ENCODE assay signal across 27 cellular contexts in genomic region chr1:230778916-230779590, GRCh38. TPM values are rescaled to one million over a fixed set of nuclear protein-coding genes. Genes with fewer than 3 reads are reported as not detected.
A peak's percentile ranks its signal among the peaks of the same experiment; 100 is the strongest.
DNase-seq lines count a peak whose midpoint lies in the region; ATAC-seq, FAIRE-seq and TF ChIP-seq lines count a peak whose summit lies in the region.
"Had no signal": no experiment of that assay in that cellular context is flagged by ENCODE, and none has a peak within 500 bp of the region (broad histone marks: within the 10 kb centered on the region; RNA-seq: fewer than 3 reads in every experiment).

No MANE protein-coding gene starts in this region.

- H3K79me1 ChIP-seq in H1 (ENCODE audit: low read depth, low read length) (no peaks in the 10 kb centered on the region), mesendoderm (ENCODE audit: low read length) (no peaks in the 10 kb centered on the region)

- H3K4me3 ChIP-seq in HCT116 (replicated peaks in 1 of 2; ENCODE audit: low read depth in 1 of 2, low read length in 2 of 2) = no peak overlapping the region
- H3K4me3 ChIP-seq in H1 (ENCODE audit: extremely low read depth in 1 of 4, insufficient read depth in 2 of 4, low read depth in 3 of 4, low read length in 4 of 4) = no peak overlapping the region
- no peak overlapping the region for H3K4me3 ChIP-seq in mesendoderm (ENCODE audit: low read length)
- H3K4me3 ChIP-seq in A673 (ENCODE audit: low read depth, low read length, poor library complexity, severe bottlenecking) = no peak overlapping the region
- H3K4me3 ChIP-seq: coronary artery, esophagus squamous epithelium, lung, prostate gland, transverse colon had no signal

- BruUV-seq in HCT116 (replicated peaks; lab: Mats Ljungman, UMichigan) (no TSS peak), A673 (replicated peaks; lab: Mats Ljungman, UMichigan) (no TSS peak)

- no peaks in the 10 kb centered on the region for H4K20me1 ChIP-seq in HCT116 (ENCODE audit: insufficient read depth)
- H4K20me1 ChIP-seq in H1 (replicated peaks in 1 of 2; ENCODE audit: control insufficient read depth in 1 of 2, insufficient read depth in 2 of 2, low read length in 2 of 2) = no peaks in the 10 kb centered on the region

- H4K8ac ChIP-seq in H1 (ENCODE audit: extremely low read depth, insufficient read depth, low read length) (no peak overlapping the region), mesendoderm (ENCODE audit: low read depth, low read length) (no peak overlapping the region)

- no peak overlapping the region for H3K27ac Mint-ChIP-seq in activated CD4-positive, alpha-beta T cell treated with anti-CD3 and anti-CD28 coated beads, Interleukin-2, amount 10 ng/mL, durations not matched to agents 7 days and 5 days
- H3K27ac Mint-ChIP-seq: CD4-positive, CD25-positive, alpha-beta regulatory T cell had no signal

- H4K5ac ChIP-seq in H1 (ENCODE audit: insufficient read length, low read depth, low read length) (no peak overlapping the region), mesendoderm (ENCODE audit: low read length) (no peak overlapping the region)

- no peak overlapping the region for H3K4ac ChIP-seq in H1 (replicated peaks; ENCODE audit: insufficient read length, low read depth, low read length)
- no peak overlapping the region for H3K4ac ChIP-seq in mesendoderm (ENCODE audit: low read depth, low read length)

- TF ChIP-seq POLR2A in HCT116 (IDR thresholded peaks at IDR 0.05; ENCODE audit: borderline replicate concordance, extremely low read depth, insufficient read depth, insufficient read length) (no peak), H1 (IDR thresholded peaks at IDR 0.05; ENCODE audit: control extremely low read depth in 1 of 2, low read depth in 2 of 2, low read length in 2 of 2) (no peak)

- no peak overlapping the region for H3K9ac ChIP-seq in HCT116 (ENCODE audit: low read length)
- H3K9ac ChIP-seq in H1 (replicated peaks in 1 of 4; ENCODE audit: extremely low read depth in 1 of 4, low read depth in 3 of 4, low read length in 3 of 4) = no peak overlapping the region
- H3K9ac ChIP-seq in mesendoderm (ENCODE audit: low read length) = no peak overlapping the region

- intact Hi-C loops in HCT116 (cut with micrococcal nuclease) = no loop called here
- intact Hi-C loops in A673 (cut with micrococcal nuclease; ENCODE audit: unreplicated experiment) = no loop called here
- intact Hi-C loops in left cardiac atrium (cut with DNase I) = no loop called here

- no peak overlapping the region for H3K14ac ChIP-seq in H1 (ENCODE audit: insufficient read length)

- TF ChIP-seq EP300 in H1 (IDR thresholded peaks at IDR 0.05; ENCODE audit: borderline replicate concordance in 1 of 2, low read depth in 2 of 2, low read length in 2 of 2) = no peak

- no peaks in the 10 kb centered on the region for H3K36me3 Mint-ChIP-seq in activated CD4-positive, alpha-beta T cell treated with anti-CD3 and anti-CD28 coated beads, Interleukin-2, amount 10 ng/mL, durations not matched to agents 7 days and 5 days (ENCODE audit: low read depth)
- H3K36me3 Mint-ChIP-seq: CD4-positive, CD25-positive, alpha-beta regulatory T cell had no signal

- 0 out of 2 replicates have a peak overlapping the region, but pooled peaks have one; percentile 55 for H2BK5ac ChIP-seq in H1 (ENCODE audit: low read depth, low read length)
- H2BK5ac ChIP-seq in mesendoderm (ENCODE audit: low read length) = no peak overlapping the region

- no peaks in the 10 kb centered on the region for H3K9me3 Mint-ChIP-seq in activated CD4-positive, alpha-beta T cell treated with anti-CD3 and anti-CD28 coated beads, Interleukin-2, amount 10 ng/mL, durations not matched to agents 7 days and 5 days

- H3K27ac ChIP-seq in HCT116 (ENCODE audit: low read depth, low read length) = no peak overlapping the region
- no peak overlapping the region for H3K27ac ChIP-seq in H1 (ENCODE audit: low read depth, low read length)
- no peak overlapping the region for H3K27ac ChIP-seq in mesendoderm (ENCODE audit: low read depth, low read length)
- no peak overlapping the region for H3K27ac ChIP-seq in A673 (ENCODE audit: low read depth, low read length, poor library complexity, severe bottlenecking)
- H3K27ac ChIP-seq: brain microvascular endothelial cell, coronary artery, esophagus squamous epithelium, neutrophil, prostate gland, transverse colon had no signal

- H3K4me3 Mint-ChIP-seq in activated CD4-positive, alpha-beta T cell treated with anti-CD3 and anti-CD28 coated beads, Interleukin-2, amount 10 ng/mL, durations not matched to agents 7 days and 5 days = no peak overlapping the region
- H3K4me3 Mint-ChIP-seq: CD4-positive, CD25-positive, alpha-beta regulatory T cell had no signal

- H3K56ac ChIP-seq in H1 (replicated peaks; ENCODE audit: insufficient read length, low read depth, low read length) (no peak overlapping the region), mesendoderm (ENCODE audit: low read length) (no peak overlapping the region)

- RAD21 ChIA-PET in HCT116 (lab: Charles Lee; ENCODE audit: low non-redundant PET in 1 of 2, low total read pairs in 2 of 2, uncharacterized antibody in 2 of 2, unreplicated experiment in 2 of 2) = no interaction called here

- no peak overlapping the region for H2BK120ac ChIP-seq in H1 (replicated peaks; ENCODE audit: low read depth, low read length)
- no peak overlapping the region for H2BK120ac ChIP-seq in mesendoderm (ENCODE audit: low read depth, low read length)

- H4K91ac ChIP-seq in H1 (replicated peaks; ENCODE audit: insufficient read length, low read length) = no peak overlapping the region

- ATAC-seq in HCT116 = no peak
- ATAC-seq in left cardiac atrium = no peak

- no peaks in the 10 kb centered on the region for H3K23me2 ChIP-seq in H1 (ENCODE audit: low read depth, low read length)

- TF ChIP-seq CTCF in HCT116 (IDR thresholded peaks at IDR 0.05 in 2 of 3, conservative IDR thresholded peaks at IDR 0.05 in 1 of 3; ENCODE audit: borderline replicate concordance in 1 of 3, insufficient read depth in 1 of 3, low read depth in 2 of 3, low read length in 2 of 3) = no peak
- no peak for TF ChIP-seq CTCF in H1 (IDR thresholded peaks at IDR 0.05; ENCODE audit: control extremely low read depth in 1 of 3, insufficient read depth in 1 of 3, low read depth in 1 of 3, low read length in 3 of 3)
- no peak for TF ChIP-seq CTCF in A673 (conservative IDR thresholded peaks at IDR 0.05; ENCODE audit: low read depth, low read length)

- H3K4me2 ChIP-seq in HCT116 (ENCODE audit: low read length) (no peak overlapping the region), H1 (ENCODE audit: insufficient read depth in 1 of 2, low read depth in 2 of 2, low read length in 2 of 2) (no peak overlapping the region), mesendoderm (ENCODE audit: low read length) (no peak overlapping the region)

- peaks cover 0 to 5% of the 10 kb centered on the region in 2 experiments; a peak in 1 of 4 replicates for H3K4me1 ChIP-seq in HCT116 (ENCODE audit: control insufficient read depth in 1 of 2, insufficient read depth in 2 of 2, low read length in 2 of 2)
- peaks cover 0 to 4% (median 0%) of the 10 kb centered on the region in 4 experiments; a peak in 2 of 7 replicates for H3K4me1 ChIP-seq in H1 (replicated peaks in 1 of 4; ENCODE audit: control insufficient read depth in 3 of 4, insufficient read depth in 4 of 4, low read length in 3 of 4)
- H3K4me1 ChIP-seq in mesendoderm (ENCODE audit: control insufficient read depth, low read depth, low read length) = no peaks in the 10 kb centered on the region
- H3K4me1 ChIP-seq in A673 (ENCODE audit: insufficient read depth, low read length, poor library complexity, severe bottlenecking) = no peaks in the 10 kb centered on the region
- H3K4me1 ChIP-seq: esophagus squamous epithelium, prostate gland, transverse colon had no signal

- TF ChIP-seq RAD21 in HCT116 (IDR thresholded peaks at IDR 0.05; ENCODE audit: low read depth) (no peak), H1 (IDR thresholded peaks at IDR 0.05 in 1 of 2, conservative IDR thresholded peaks at IDR 0.05 in 1 of 2; ENCODE audit: low read depth in 2 of 2, low read length in 2 of 2) (no peak)

- H2BK15ac ChIP-seq in H1 (ENCODE audit: low read length) (no peak overlapping the region), mesendoderm (replicated peaks; ENCODE audit: low read depth) (no peak overlapping the region)

- no peak overlapping the region; the same call in 1 of the 2 replicates for H2BK20ac ChIP-seq in H1 (ENCODE audit: low read length)

- H3K9me2 ChIP-seq in HCT116 (ENCODE audit: insufficient read depth) = no peaks in the 10 kb centered on the region

- H3K23ac ChIP-seq in H1 (ENCODE audit: insufficient read length) = no peak overlapping the region
- H3K23ac ChIP-seq in mesendoderm (ENCODE audit: low read length) = no peak overlapping the region

- H2BK12ac ChIP-seq in H1 (ENCODE audit: low read depth, low read length) = 0 out of 2 replicates have a peak overlapping the region, but pooled peaks have one; percentile 64

- peaks cover 6% of the 10 kb centered on the region for H3K4me1 Mint-ChIP-seq in activated CD4-positive, alpha-beta T cell treated with anti-CD3 and anti-CD28 coated beads, Interleukin-2, amount 10 ng/mL, durations not matched to agents 7 days and 5 days
- H3K4me1 Mint-ChIP-seq: CD4-positive, CD25-positive, alpha-beta regulatory T cell had no signal

- 89% methylated on average over 11 of the region's 11 CpGs; no CpG with 5 or more reads in 1 of the 2 experiments for WGBS in H1 (ENCODE audit: extremely low coverage in 1 of 2, insufficient coverage in 1 of 2, insufficient read length in 1 of 2, insufficient replicate concordance in 2 of 2, low coverage in 1 of 2, low lambda C conversion rate in 2 of 2, missing lambda C conversion rate in 1 of 2), 2 experiments
- WGBS in mesendoderm (ENCODE audit: extremely low coverage, insufficient coverage, low lambda C conversion rate) = no CpG with 5 or more reads among the region's 11 CpGs

- H3K18ac ChIP-seq in H1 (ENCODE audit: extremely low read depth, low read length) = no peak overlapping the region; the same call in 1 of the 2 replicates
- no peak overlapping the region for H3K18ac ChIP-seq in mesendoderm (ENCODE audit: low read length)

- FAIRE-seq in H1 (lab: Jason Lieb, UNC) (no peak), frontal cortex (lab: Jason Lieb, UNC) (no peak)
- FAIRE-seq: TTC549 had no signal

- peaks cover 13% of the 10 kb centered on the region for H3K27me3 Mint-ChIP-seq in activated CD4-positive, alpha-beta T cell treated with anti-CD3 and anti-CD28 coated beads, Interleukin-2, amount 10 ng/mL, durations not matched to agents 7 days and 5 days

- H3K27me3 ChIP-seq in HCT116 (ENCODE audit: insufficient read depth, low read length) = peaks cover 14% of the 10 kb centered on the region; the same call in 1 of the 2 replicates
- H3K27me3 ChIP-seq in H1 (replicated peaks in 1 of 4; ENCODE audit: control insufficient read depth in 3 of 4, extremely low read depth in 1 of 4, insufficient read depth in 3 of 4, low read length in 3 of 4) = peaks cover 8 to 40% (median 36%) of the 10 kb centered on the region in 4 experiments
- no peaks in the 10 kb centered on the region for H3K27me3 ChIP-seq in mesendoderm (ENCODE audit: insufficient read depth, low read length, poor library complexity)
- peaks cover 23% of the 10 kb centered on the region for H3K27me3 ChIP-seq in A673 (replicated peaks; ENCODE audit: insufficient read depth, low read depth, low read length, poor library complexity)
- H3K27me3 ChIP-seq: brain microvascular endothelial cell, transverse colon had no signal

- no peak overlapping the region for H2AFZ ChIP-seq in HCT116 (ENCODE audit: low read depth, low read length, poor library complexity, severe bottlenecking)
- H2AFZ ChIP-seq in H1 (ENCODE audit: low read length) = no peak overlapping the region

- H3K36me3 ChIP-seq in HCT116 (ENCODE audit: control insufficient read depth in 1 of 2, insufficient read depth in 2 of 2, low read length in 2 of 2) (no peaks in the 10 kb centered on the region), H1 (ENCODE audit: control insufficient read depth in 2 of 4, insufficient read depth in 4 of 4, low read length in 3 of 4) (no peaks in the 10 kb centered on the region), mesendoderm (ENCODE audit: control insufficient read depth, insufficient read depth, low read length) (no peaks in the 10 kb centered on the region), A673 (ENCODE audit: insufficient read depth, low read length, poor library complexity, severe bottlenecking) (no peaks in the 10 kb centered on the region)
- H3K36me3 ChIP-seq: brain microvascular endothelial cell, esophagus squamous epithelium, neutrophil, prostate gland, transverse colon had no signal

- CTCF ChIA-PET in HCT116 (lab: Charles Lee) (no interaction called here), H1 (lab: Charles Lee; ENCODE audit: partially characterized antibody) (interaction anchor here (1.0 kb wide), 2 partner anchors 20 to 81 kb away, joined by 3 read pairs; no protein-coding TSS in a partner anchor), A673 (lab: Charles Lee) (no interaction called here)
- CTCF ChIA-PET in activated CD4-positive, alpha-beta T cell treated with anti-CD3 and anti-CD28 coated beads, Interleukin-2, amount 10 ng/mL, durations not matched to agents 7 days and 5 days (lab: Charles Lee) = no interaction called here

- H3K9me3 ChIP-seq in HCT116 (ENCODE audit: control insufficient read depth in 1 of 2, insufficient read depth in 1 of 2, low read depth in 1 of 2, low read length in 2 of 2) = no peaks in the 10 kb centered on the region
- H3K9me3 ChIP-seq in H1 (ENCODE audit: insufficient read depth in 2 of 2, low read depth in 1 of 2, low read length in 1 of 2) = 0 out of 4 replicates have a peak, but pooled peaks cover 0 to 6% of the 10 kb centered on the region in 2 experiments
- no peaks in the 10 kb centered on the region for H3K9me3 ChIP-seq in A673 (ENCODE audit: low read depth, low read length, poor library complexity, severe bottlenecking)
- H3K9me3 ChIP-seq: esophagus squamous epithelium, neutrophil, prostate gland, transverse colon had no signal

- peak overlapping the region; percentile 75; the same call in 1 of the 2 replicates for H2AK5ac ChIP-seq in H1 (ENCODE audit: low read depth, low read length)
- H2AK5ac ChIP-seq in mesendoderm (ENCODE audit: low read length) = no peak overlapping the region

- POLR2A ChIA-PET in HCT116 (lab: Charles Lee) = no interaction called here
- POLR2A ChIA-PET in H1 (lab: Charles Lee; ENCODE audit: partially characterized antibody) = no interaction called here
- POLR2A ChIA-PET in A673 (lab: Charles Lee; ENCODE audit: low non-redundant PET) = no interaction called here
- POLR2A ChIA-PET in activated CD4-positive, alpha-beta T cell treated with anti-CD3 and anti-CD28 coated beads, Interleukin-2, amount 10 ng/mL, durations not matched to agents 7 days and 5 days (lab: Charles Lee) = no interaction called here

- H3K79me2 ChIP-seq in HCT116 (ENCODE audit: insufficient read depth, low read length) (no peaks in the 10 kb centered on the region), H1 (ENCODE audit: control insufficient read depth in 1 of 2, insufficient read depth in 2 of 2, low read length in 2 of 2) (no peaks in the 10 kb centered on the region), mesendoderm (ENCODE audit: control insufficient read depth, insufficient read depth, low read length) (no peaks in the 10 kb centered on the region)

- DNase-seq in HCT116 (ENCODE audit: low read depth, low spot score) (no peak), OCI-M1 (lab: John Stamatoyannopoulos, UW) (peak; percentile 14), H1 (ENCODE audit: low read depth in 1 of 2, low spot score in 2 of 2) (no peak), mesendoderm (peak; percentile 35), A673 (ENCODE audit: low spot score) (no peak), frontal cortex (ENCODE audit: low spot score in 2 of 2) (no peak), left cardiac atrium (no peak)
- no peak for DNase-seq in activated CD4-positive, alpha-beta T cell treated with anti-CD3 and anti-CD28 coated beads, Interleukin-2, amount 10 ng/mL, durations not matched to agents 7 days and 5 days
- DNase-seq: activated CD4-positive, alpha-beta T cell treated with anti-CD3 and anti-CD28 coated beads for 1 hour; activated CD8-positive, alpha-beta memory T cell treated with anti-CD3 and anti-CD28 coated beads for 24 hours; activated T-cell treated with anti-CD3 and anti-CD28 coated beads, Interleukin-2, amount 50 U/mL, for 1 hour; brain microvascular endothelial cell; CD4-positive, CD25-positive, alpha-beta regulatory T cell; esophagus squamous epithelium; kidney glomerular epithelial cell; NCI-H1092 treated with DMSO at 0.1 percent for 48 hours; NCI-H1930; NCI-H2227 treated with DMSO at 0.1 percent for 48 hours; SHP77 treated with DMSO at 0.1 percent for 48 hours; stimulated activated CD4-positive, alpha-beta T cell treated with anti-CD3 and anti-CD28 coated beads, Interleukin-1b, Interleukin-23, amount 100 ng/mL, for 48 hours; transverse colon had no signal

RNA-seq across cellular contexts. Expression of gene CAPN9, which starts 31.9 kb away (rescaled TPM):
- total RNA-seq in HCT116 (2021; ENCODE audit: unreplicated experiment) = not detected
- not detected in 2 replicates for polyA plus RNA-seq in HCT116 (2012)
- total RNA-seq in H1 (2021; fragmentation: NEBNext Ultra II Directional; extraction: Animal tissue kit (Norgen Biotek cat#: 25700)) = 0.22 and 0.44 TPM in 2 replicates
- polyA plus RNA-seq in H1 (2011; rRNA removed) = 0.46 and 0.76 TPM in 2 replicates
- 0.57 TPM for polyA plus RNA-seq in H1 (2011; cell fraction: cytosol; rRNA removed)
- 1.3 TPM for polyA plus RNA-seq in H1 (2011; cell fraction: nucleus; rRNA removed)
- 0.31 to 0.70 TPM (median 0.55 TPM) in 3 of 4 replicates, not detected in the other for polyA plus RNA-seq in H1 (2012, experiment 1 of 2)
- polyA plus RNA-seq in H1 (2012, experiment 2 of 2) = 0.35 TPM
- 0.24 TPM for polyA plus RNA-seq in H1 (2013, experiment 1 of 2)
- polyA plus RNA-seq in H1 (2013, experiment 2 of 2) = 0.24 TPM
- polyA minus RNA-seq in H1 (2011; rRNA and poly(A)+ RNA removed) = 0.17 and 1.4 TPM in 2 replicates
- polyA minus RNA-seq in H1 (2011; cell fraction: cytosol; rRNA and poly(A)+ RNA removed) = not detected
- polyA minus RNA-seq in H1 (2011; cell fraction: nucleus; rRNA and poly(A)+ RNA removed) = 1.2 TPM
- polyA plus RNA-seq in mesendoderm (2013, experiment 1 of 2) = 0.32 TPM
- polyA plus RNA-seq in mesendoderm (2013, experiment 2 of 2) = 0.22 TPM
- not detected in 2 replicates for total RNA-seq in A673 (2021)
- total RNA-seq in activated CD4-positive, alpha-beta T cell treated with anti-CD3 and anti-CD28 coated beads, Interleukin-2, amount 10 ng/mL, durations not matched to agents 7 days and 5 days = not detected
- under 0.01 TPM for total RNA-seq in frontal cortex
- total RNA-seq in left cardiac atrium = under 1 TPM; 0.18 to 0.24 TPM
- total RNA-seq: CD4-positive, CD25-positive, alpha-beta regulatory T cell; myocyte had no signal
- polyA plus RNA-seq: CD4-positive, CD25-positive, alpha-beta regulatory T cell had no signal

Comparison
In these comparisons a context has a peak if more than half of its experiments do, and no peak if none do; other contexts are left out.
1. DNase-seq: peak in OCI-M1 (single experiment) and mesendoderm (single experiment); none in HCT116 (single experiment), H1 (0 of 2), A673 (single experiment), activated CD4-positive, alpha-beta T cell treated with anti-CD3 and anti-CD28 coated beads, Interleukin-2, amount 10 ng/mL, durations not matched to agents 7 days and 5 days (single experiment), frontal cortex (0 of 2) and left cardiac atrium (single experiment).
2. Of the 16 proteins assayed by ChIP-seq in both H1 and HCT116: peak only in H1: JUND; only in HCT116: FOSL1; in both: none; in neither: 14.